ENCODE assay signal across 8 cellular contexts in the genomic region with DNA sequence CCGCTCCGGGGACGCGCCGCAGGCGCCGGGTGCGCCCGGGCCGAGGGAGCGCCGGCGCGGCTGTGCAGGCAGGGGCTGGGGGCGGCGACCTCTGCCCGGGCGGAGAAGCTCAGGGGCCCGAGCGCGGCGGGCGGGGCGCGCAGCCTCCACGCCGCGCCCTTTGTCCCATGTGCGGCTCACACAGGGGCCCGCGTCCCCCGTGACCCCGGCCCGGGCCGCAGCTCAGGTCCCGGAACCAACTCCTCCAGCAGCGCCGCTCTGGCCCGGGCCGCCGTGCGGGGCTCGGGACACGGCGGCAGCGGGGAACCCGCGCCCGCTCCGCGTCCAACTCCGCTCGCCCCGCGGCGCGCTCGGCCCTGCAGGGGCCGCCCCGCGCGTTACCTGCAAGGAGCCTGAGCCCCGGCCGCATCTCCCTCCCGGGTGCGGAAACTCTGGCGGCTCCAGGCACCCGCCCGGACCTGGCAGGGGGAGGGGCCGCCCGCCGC. TPM values are rescaled to one million over a fixed set of nuclear protein-coding genes. Genes with fewer than 3 reads are reported as not detected.
DNase-seq lines count a peak whose midpoint lies in the region; ATAC-seq and TF ChIP-seq lines count a peak whose summit lies in the region.

A gene with protein sequence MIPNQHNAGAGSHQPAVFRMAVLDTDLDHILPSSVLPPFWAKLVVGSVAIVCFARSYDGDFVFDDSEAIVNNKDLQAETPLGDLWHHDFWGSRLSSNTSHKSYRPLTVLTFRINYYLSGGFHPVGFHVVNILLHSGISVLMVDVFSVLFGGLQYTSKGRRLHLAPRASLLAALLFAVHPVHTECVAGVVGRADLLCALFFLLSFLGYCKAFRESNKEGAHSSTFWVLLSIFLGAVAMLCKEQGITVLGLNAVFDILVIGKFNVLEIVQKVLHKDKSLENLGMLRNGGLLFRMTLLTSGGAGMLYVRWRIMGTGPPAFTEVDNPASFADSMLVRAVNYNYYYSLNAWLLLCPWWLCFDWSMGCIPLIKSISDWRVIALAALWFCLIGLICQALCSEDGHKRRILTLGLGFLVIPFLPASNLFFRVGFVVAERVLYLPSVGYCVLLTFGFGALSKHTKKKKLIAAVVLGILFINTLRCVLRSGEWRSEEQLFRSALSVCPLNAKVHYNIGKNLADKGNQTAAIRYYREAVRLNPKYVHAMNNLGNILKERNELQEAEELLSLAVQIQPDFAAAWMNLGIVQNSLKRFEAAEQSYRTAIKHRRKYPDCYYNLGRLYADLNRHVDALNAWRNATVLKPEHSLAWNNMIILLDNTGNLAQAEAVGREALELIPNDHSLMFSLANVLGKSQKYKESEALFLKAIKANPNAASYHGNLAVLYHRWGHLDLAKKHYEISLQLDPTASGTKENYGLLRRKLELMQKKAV (minus strand): TSS at position 433 of the 485 bp plus-strand sequence. CDS start 4,433 bp downstream, outside the sequence.

- H3K4me3 Mint-ChIP-seq in activated CD8-positive, alpha-beta memory T cell treated with anti-CD3 and anti-CD28 coated beads, Interleukin-2, amount 10 ng/mL, durations not matched to agents 7 days and 5 days, result peak within 1 kb of the TSS; percentile 87

- no peak for TF ChIP-seq CTCF in Panc1 (IDR thresholded peaks at IDR 0.05)

- CTCF ChIA-PET in activated CD8-positive, alpha-beta memory T cell treated with anti-CD3 and anti-CD28 coated beads, Interleukin-2, amount 10 ng/mL, durations not matched to agents 7 days and 5 days (lab: Charles Lee), result interaction anchor here (0.7 to 1.6 kb wide), 5 partner anchors 17 to 461 kb away, joined by 3 to 8 read pairs (median 3); no protein-coding TSS in a partner anchor
- CTCF ChIA-PET in Panc1 (lab: Charles Lee), result no interaction called here

- peak within 1 kb of the TSS; percentile 52 to 64 for H3K4me3 ChIP-seq in Panc1 (ENCODE audit: low read depth in 2 of 2, low read length in 2 of 2)
- H3K4me3 ChIP-seq in muscle layer of duodenum (ENCODE audit: low read depth in 1 of 2, low read length in 2 of 2), result peak within 1 kb of the TSS; percentile 70
- H3K4me3 ChIP-seq in aorta (ENCODE audit: low read length in 2 of 2), result peak within 1 kb of the TSS; percentile 82 to 100

- POLR2A ChIA-PET in Panc1 (lab: Charles Lee), result interaction anchor here (0.7 kb wide), 1 partner anchor 947 kb away, joined by 8 read pairs; no protein-coding TSS in a partner anchor

- intact Hi-C loops in Panc1 (cut with micrococcal nuclease; ENCODE audit: unreplicated experiment), result no loop called here
- intact Hi-C loops in aorta (cut with DNase I), result loop anchor here in 1 of 2 donors (5.0 kb wide), 1 partner anchor 1087 kb away; no protein-coding TSS in a partner anchor

- peaks cover 4% of the 10 kb centered on the region for H3K27me3 Mint-ChIP-seq in activated CD8-positive, alpha-beta memory T cell treated with anti-CD3 and anti-CD28 coated beads, Interleukin-2, amount 10 ng/mL, durations not matched to agents 7 days and 5 days

- H3K27ac ChIP-seq in Panc1 (ENCODE audit: low read length), result peak within 1 kb of the TSS; percentile 61
- H3K27ac ChIP-seq in muscle layer of duodenum (ENCODE audit: low read length), result peak within 1 kb of the TSS; percentile 69
- peak within 1 kb of the TSS in 1 of 2 donors; percentile 83 for H3K27ac ChIP-seq in aorta (ENCODE audit: low read depth in 1 of 2, low read length in 2 of 2)

- H3K27me3 ChIP-seq in Panc1 (ENCODE audit: control insufficient read depth, insufficient read depth, low read length), result peaks cover 2% of the 10 kb centered on the region; the same call in 1 of the 2 replicates
- no peaks in the 10 kb centered on the region for H3K27me3 ChIP-seq in muscle layer of duodenum (ENCODE audit: low read depth, low read length)
- no peaks in the 10 kb centered on the region for H3K27me3 ChIP-seq in aorta (ENCODE audit: control insufficient read depth in 1 of 2, insufficient read depth in 2 of 2, low read length in 1 of 2)

- peak; percentile 46 for DNase-seq in activated CD8-positive, alpha-beta memory T cell treated with anti-CD3 and anti-CD28 coated beads, Interleukin-2, amount 10 ng/mL, durations not matched to agents 7 days and 5 days
- DNase-seq in activated CD8-positive, alpha-beta memory T cell treated with anti-CD3 and anti-CD28 coated beads, Interleukin-2, amount 50 U/mL, for 4 hours, result no peak
- DNase-seq in Panc1 (ENCODE audit: low read depth, low spot score) (no peak), dermis microvascular lymphatic vessel endothelial cell (ENCODE audit: low read depth in 2 of 2) (no peak), aorta (peak in 1 of 2 donors; percentile 57), DMS153 treated with DMSO at 0.1 percent for 48 hours (lab: John Stamatoyannopoulos, UW; ENCODE audit: unreplicated experiment) (no peak)

- peaks cover 6% of the 10 kb centered on the region; the same call in 1 of the 2 replicates for H3K4me1 ChIP-seq in Panc1 (ENCODE audit: control insufficient read depth, insufficient read depth, low read length)
- H3K4me1 ChIP-seq in muscle layer of duodenum (ENCODE audit: control insufficient read depth in 1 of 2, insufficient read depth in 2 of 2, low read length in 2 of 2), result peaks cover 0 to 8% of the 10 kb centered on the region in 2 donors
- no peaks in the 10 kb centered on the region for H3K4me1 ChIP-seq in aorta (ENCODE audit: control insufficient read depth in 1 of 2, insufficient read depth in 2 of 2, low read length in 2 of 2)

- peak; percentile 58 for ATAC-seq in activated CD8-positive, alpha-beta memory T cell treated with anti-CD3 and anti-CD28 coated beads, Interleukin-2, amount 10 ng/mL, durations not matched to agents 7 days and 5 days
- peak; percentile 31 for ATAC-seq in HG02884 (IDR thresholded peaks at IDR 0.05; ENCODE audit: unreplicated experiment)
- ATAC-seq in Panc1, result peak; percentile 66
- ATAC-seq in aorta (ENCODE audit: low FRiP score), result no peak

- H3K4me1 Mint-ChIP-seq in activated CD8-positive, alpha-beta memory T cell treated with anti-CD3 and anti-CD28 coated beads, Interleukin-2, amount 10 ng/mL, durations not matched to agents 7 days and 5 days, result peaks cover 28% of the 10 kb centered on the region

- peaks cover 8% of the 10 kb centered on the region for H3K36me3 Mint-ChIP-seq in activated CD8-positive, alpha-beta memory T cell treated with anti-CD3 and anti-CD28 coated beads, Interleukin-2, amount 10 ng/mL, durations not matched to agents 7 days and 5 days

- peak within 1 kb of the TSS; percentile 91 for H3K27ac Mint-ChIP-seq in activated CD8-positive, alpha-beta memory T cell treated with anti-CD3 and anti-CD28 coated beads, Interleukin-2, amount 10 ng/mL, durations not matched to agents 7 days and 5 days

- H3K9me3 ChIP-seq in Panc1 (ENCODE audit: control insufficient read depth, insufficient read depth, low read depth, low read length) (no peaks in the 10 kb centered on the region), muscle layer of duodenum (ENCODE audit: control insufficient read depth in 1 of 2, low read length in 2 of 2) (no peaks in the 10 kb centered on the region), aorta (ENCODE audit: control insufficient read depth, low read length) (no peaks in the 10 kb centered on the region)

- H3K9me3 Mint-ChIP-seq in activated CD8-positive, alpha-beta memory T cell treated with anti-CD3 and anti-CD28 coated beads, Interleukin-2, amount 10 ng/mL, durations not matched to agents 7 days and 5 days (ENCODE audit: low read depth), result peaks cover 3% of the 10 kb centered on the region

- in situ Hi-C loops in Panc1 (cut with HindIII; ENCODE audit: low pct_unique_long_range_greater_than_20kb, low sequenced_read_pairs), result no loop called here

- no TSS peak for BruUV-seq in Panc1 (replicated peaks; lab: Mats Ljungman, UMichigan)

- WGBS in aorta, 2 donors, result 0% methylated on average over 24 to 72 of the region's 72 CpGs

- H3K36me3 ChIP-seq in Panc1 (ENCODE audit: control insufficient read depth, insufficient read depth, low read length) (no peaks in the 10 kb centered on the region), muscle layer of duodenum (ENCODE audit: control insufficient read depth in 1 of 2, insufficient read depth in 2 of 2, low read length in 2 of 2) (no peaks in the 10 kb centered on the region), aorta (ENCODE audit: control insufficient read depth in 1 of 2, insufficient read depth in 2 of 2, low read length in 1 of 2) (no peaks in the 10 kb centered on the region)

RNA-seq across cellular contexts. Expression of the gene that starts here (rescaled TPM):
- 10 to 100 TPM; 26.0 to 33.0 TPM for total RNA-seq in activated CD8-positive, alpha-beta memory T cell treated with anti-CD3 and anti-CD28 coated beads, Interleukin-2, amount 10 ng/mL, durations not matched to agents 7 days and 5 days
- 14.6 TPM for total RNA-seq in Panc1 (2021; ENCODE audit: unreplicated experiment)
- polyA plus RNA-seq in Panc1 (2012; ENCODE audit: insufficient read length), result 10.0 TPM
- total RNA-seq in dermis microvascular lymphatic vessel endothelial cell, result 27.6 and 31.7 TPM in 2 replicates
- total RNA-seq in aorta, result 10 to 100 TPM in 1 of 2 donors, 1 to 10 TPM in 1; 5.7 to 13.1 TPM
- 1 to 10 TPM; 1.8 to 2.4 TPM for polyA plus RNA-seq in aorta
